Comparison of ENCODE assay signal across 1 cellular context in genomic region chr6:31401403-31401802, GRCh38.
TF ChIP-seq lines count a peak whose summit lies in the region.

No MANE protein-coding gene starts in this region.

TF ChIP-seq in HEK293, 187 proteins besides CTCF, POLR2A, EP300 and RAD21 (continued from another document):
- TF ChIP-seq ZNF184 (tag by site-specific recombination; IDR thresholded peaks at IDR 0.05) = no peak
- peak; percentile 40; the same call in 1 of the 2 replicates for TF ChIP-seq SP2 (tag by site-specific recombination; IDR thresholded peaks at IDR 0.05)
- TF ChIP-seq ZNF473 (tag by site-specific recombination; IDR thresholded peaks at IDR 0.05) = no peak
- peak; percentile 90 for TF ChIP-seq SP7 (tag by site-specific recombination; IDR thresholded peaks at IDR 0.05)
- no peak for TF ChIP-seq ZNF10 (tag by site-specific recombination; IDR thresholded peaks at IDR 0.05)
- TF ChIP-seq ZFHX2 (tag by site-specific recombination; conservative IDR thresholded peaks at IDR 0.05) = peak; percentile 33
- TF ChIP-seq, protein P1, sequence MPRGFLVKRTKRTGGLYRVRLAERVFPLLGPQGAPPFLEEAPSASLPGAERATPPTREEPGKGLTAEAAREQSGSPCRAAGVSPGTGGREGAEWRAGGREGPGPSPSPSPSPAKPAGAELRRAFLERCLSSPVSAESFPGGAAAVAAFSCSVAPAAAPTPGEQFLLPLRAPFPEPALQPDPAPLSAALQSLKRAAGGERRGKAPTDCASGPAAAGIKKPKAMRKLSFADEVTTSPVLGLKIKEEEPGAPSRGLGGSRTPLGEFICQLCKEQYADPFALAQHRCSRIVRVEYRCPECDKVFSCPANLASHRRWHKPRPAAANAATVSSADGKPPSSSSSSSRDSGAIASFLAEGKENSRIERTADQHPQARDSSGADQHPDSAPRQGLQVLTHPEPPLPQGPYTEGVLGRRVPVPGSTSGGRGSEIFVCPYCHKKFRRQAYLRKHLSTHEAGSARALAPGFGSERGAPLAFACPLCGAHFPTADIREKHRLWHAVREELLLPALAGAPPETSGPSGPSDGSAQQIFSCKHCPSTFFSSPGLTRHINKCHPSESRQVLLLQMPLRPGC (tag by site-specific recombination; IDR thresholded peaks at IDR 0.05) = peak; percentile 84
- TF ChIP-seq ZNF449 (tag by site-specific recombination; IDR thresholded peaks at IDR 0.05) = peak; percentile 11; the same call in 1 of the 2 replicates
- TF ChIP-seq, protein P2, sequence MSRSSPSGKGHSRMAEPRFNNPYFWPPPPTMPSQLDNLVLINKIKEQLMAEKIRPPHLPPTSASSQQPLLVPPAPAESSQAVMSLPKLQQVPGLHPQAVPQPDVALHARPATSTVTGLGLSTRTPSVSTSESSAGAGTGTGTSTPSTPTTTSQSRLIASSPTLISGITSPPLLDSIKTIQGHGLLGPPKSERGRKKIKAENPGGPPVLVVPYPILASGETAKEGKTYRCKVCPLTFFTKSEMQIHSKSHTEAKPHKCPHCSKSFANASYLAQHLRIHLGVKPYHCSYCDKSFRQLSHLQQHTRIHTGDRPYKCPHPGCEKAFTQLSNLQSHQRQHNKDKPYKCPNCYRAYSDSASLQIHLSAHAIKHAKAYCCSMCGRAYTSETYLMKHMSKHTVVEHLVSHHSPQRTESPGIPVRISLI (tag by site-specific recombination; IDR thresholded peaks at IDR 0.05) = peak; percentile 92
- TF ChIP-seq ZNF324 (tag by site-specific recombination; IDR thresholded peaks at IDR 0.05) = 0 out of 2 replicates have a peak, but pooled peaks have one; percentile 23
- TF ChIP-seq ZBTB17 (tag by site-specific recombination; IDR thresholded peaks at IDR 0.05) = peak; percentile 47
- TF ChIP-seq ZNF629 (tag by site-specific recombination; IDR thresholded peaks at IDR 0.05) = 0 out of 2 replicates have a peak, but pooled peaks have one; percentile 13
- 0 out of 2 replicates have a peak, but pooled peaks have one; percentile 19 for TF ChIP-seq ZNF639 (tag by site-specific recombination; IDR thresholded peaks at IDR 0.05)
- no peak for TF ChIP-seq ZSCAN18 (tag by site-specific recombination; IDR thresholded peaks at IDR 0.05)
- TF ChIP-seq ZNF600 (tag by site-specific recombination; IDR thresholded peaks at IDR 0.05) = peak; percentile 56
- peak; percentile 36; the same call in 1 of the 2 replicates for TF ChIP-seq ZEB2 (tag by site-specific recombination; IDR thresholded peaks at IDR 0.05)
- peak; percentile 60 for TF ChIP-seq KLF8 (tag by site-specific recombination; IDR thresholded peaks at IDR 0.05)
- TF ChIP-seq, protein P3, sequence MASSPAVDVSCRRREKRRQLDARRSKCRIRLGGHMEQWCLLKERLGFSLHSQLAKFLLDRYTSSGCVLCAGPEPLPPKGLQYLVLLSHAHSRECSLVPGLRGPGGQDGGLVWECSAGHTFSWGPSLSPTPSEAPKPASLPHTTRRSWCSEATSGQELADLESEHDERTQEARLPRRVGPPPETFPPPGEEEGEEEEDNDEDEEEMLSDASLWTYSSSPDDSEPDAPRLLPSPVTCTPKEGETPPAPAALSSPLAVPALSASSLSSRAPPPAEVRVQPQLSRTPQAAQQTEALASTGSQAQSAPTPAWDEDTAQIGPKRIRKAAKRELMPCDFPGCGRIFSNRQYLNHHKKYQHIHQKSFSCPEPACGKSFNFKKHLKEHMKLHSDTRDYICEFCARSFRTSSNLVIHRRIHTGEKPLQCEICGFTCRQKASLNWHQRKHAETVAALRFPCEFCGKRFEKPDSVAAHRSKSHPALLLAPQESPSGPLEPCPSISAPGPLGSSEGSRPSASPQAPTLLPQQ (tag by site-specific recombination; IDR thresholded peaks at IDR 0.05) = 0 out of 2 replicates have a peak, but pooled peaks have one; percentile 17
- 0 out of 2 replicates have a peak, but pooled peaks have one; percentile 8 for TF ChIP-seq GLIS1 (tag by site-specific recombination; IDR thresholded peaks at IDR 0.05)
- 0 out of 2 replicates have a peak, but pooled peaks have one; percentile 22 for TF ChIP-seq ZNF76 (tag by site-specific recombination; IDR thresholded peaks at IDR 0.05; ENCODE audit: borderline replicate concordance, low read depth)
- TF ChIP-seq OSR2 (tag by site-specific recombination; IDR thresholded peaks at IDR 0.05) = peak; percentile 94
- TF ChIP-seq ZNF26 (tag by site-specific recombination; IDR thresholded peaks at IDR 0.05) = no peak
